Comparison of ENCODE assay signal across 27 cellular contexts in the genomic region with DNA sequence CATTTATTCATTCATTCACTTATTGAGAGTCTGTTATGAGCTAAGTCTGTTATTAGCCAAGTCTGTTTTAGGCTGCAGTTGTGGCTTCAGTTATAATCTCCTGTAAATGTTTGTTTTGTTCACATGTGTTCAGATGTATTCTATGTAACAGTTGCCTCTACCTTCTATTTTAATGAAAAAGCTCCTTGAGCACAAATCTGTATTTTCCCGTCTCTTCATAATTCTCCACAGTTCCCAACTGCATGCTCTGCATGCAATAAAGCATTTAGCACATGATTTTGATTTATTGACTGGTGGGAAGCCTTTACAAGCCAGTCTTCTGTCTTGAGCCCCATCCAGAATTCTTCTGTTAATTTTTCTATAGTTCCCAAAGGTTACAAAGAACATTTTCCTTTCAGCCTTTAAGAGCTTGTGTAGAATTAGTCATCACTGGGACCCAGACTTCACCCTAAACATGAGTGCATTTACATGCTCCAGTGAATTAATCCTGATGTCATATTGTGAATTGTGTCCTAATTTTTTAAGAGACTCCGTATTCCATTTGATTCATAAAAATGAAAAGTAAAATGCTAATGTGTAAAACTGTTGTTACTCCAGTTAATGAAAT.
DNase-seq lines count a peak whose midpoint lies in the region; ATAC-seq and TF ChIP-seq lines count a peak whose summit lies in the region.
"Had no signal": no experiment of that assay in that cellular context is flagged by ENCODE, and none has a peak within 500 bp of the region (broad histone marks: within the 10 kb centered on the region; RNA-seq: fewer than 3 reads in every experiment).

No MANE protein-coding gene starts in this region.

- no peaks in the 10 kb centered on the region for H3K79me2 ChIP-seq in SK-N-SH (ENCODE audit: insufficient read depth)

- intact Hi-C loops in transverse colon (cut with DNase I; ENCODE audit: low total_unique reads): no loop called here

- H3K27ac ChIP-seq in SK-N-SH (ENCODE audit: low read depth in 2 of 2, low read length in 1 of 2) (peak overlapping the region; percentile 52 to 64; a peak in 3 of 4 replicates), transverse colon (no peak overlapping the region)
- H3K27ac ChIP-seq: body of pancreas, C4-2B, pancreas, sigmoid colon, testis had no signal

- TF ChIP-seq EP300 in SK-N-SH (IDR thresholded peaks at IDR 0.05; ENCODE audit: borderline replicate concordance in 1 of 2, low read depth in 1 of 2, low read length in 1 of 2) (peak in 1 of 2 experiments; percentile 30; a peak in 1 of 4 replicates), transverse colon (IDR thresholded peaks at IDR 0.05; ENCODE audit: low read depth) (no peak)

- H3F3A ChIP-seq in SK-N-SH (replicated peaks; ENCODE audit: insufficient read depth): peaks cover 33% of the 10 kb centered on the region

- H3K9me3 ChIP-seq in SK-N-SH (no peaks in the 10 kb centered on the region), transverse colon (no peaks in the 10 kb centered on the region)
- H3K9me3 ChIP-seq: body of pancreas, pancreas, sigmoid colon, testis had no signal

- DNase-seq in NCI-H2171 treated with DMSO at 0.1 percent for 48 hours (lab: John Stamatoyannopoulos, UW): peak; percentile 30
- DNase-seq in NCI-H2171 (lab: John Stamatoyannopoulos, UW): no peak
- DNase-seq in SK-N-SH: no peak
- DNase-seq in fibroblast of pulmonary artery (ENCODE audit: low read depth): peak; percentile 25
- DNase-seq in retinal pigment epithelial cell (ENCODE audit: low read depth): peak; percentile 94
- DNase-seq in COLO668 (lab: John Stamatoyannopoulos, UW; ENCODE audit: unreplicated experiment): no peak
- DNase-seq in transverse colon: no peak
- DNase-seq: activated CD4-positive, alpha-beta T cell treated with anti-CD3 and anti-CD28 coated beads for 1 hour; activated CD8-positive, alpha-beta memory T cell treated with anti-CD3 and anti-CD28 coated beads for 24 hours; activated naive CD4-positive, alpha-beta T cell treated with anti-CD3 and anti-CD28 coated beads, Interleukin-2, amount 50 U/mL, for 16 hours; activated T-cell treated with anti-CD3 and anti-CD28 coated beads, Interleukin-2, amount 50 U/mL, for 48 hours; body of pancreas; DMS79 treated with DMSO at 0.1 percent for 48 hours; endodermal cell; hippocampal formation; mesendoderm; naive thymus-derived CD8-positive, alpha-beta T cell; NCI-H69; pancreas; sigmoid colon; stimulated activated CD4-positive, alpha-beta T cell treated with anti-CD3 and anti-CD28 coated beads, Interleukin-1b, Interleukin-23, amount 100 ng/mL, for 48 hours; testis had no signal

- H3K36me3 ChIP-seq in SK-N-SH (replicated peaks in 1 of 2; ENCODE audit: control insufficient read depth in 1 of 2, insufficient read depth in 2 of 2, low read length in 1 of 2) (no peaks in the 10 kb centered on the region), transverse colon (no peaks in the 10 kb centered on the region)
- H3K36me3 ChIP-seq: pancreas, sigmoid colon had no signal

- WGBS in SK-N-SH (ENCODE audit: low lambda C conversion rate): 41% methylated on average over 2 of the region's 2 CpGs
- WGBS in transverse colon (ENCODE audit: low coverage in 1 of 2), 2 donors: 81 to 82% methylated on average over 2 of the region's 2 CpGs

- no peaks in the 10 kb centered on the region for H3K9me2 ChIP-seq in SK-N-SH

- no peak overlapping the region for H2AFZ ChIP-seq in SK-N-SH (ENCODE audit: low read depth)

- no peaks in the 10 kb centered on the region for H3K27me3 ChIP-seq in SK-N-SH (ENCODE audit: insufficient read depth)
- no peaks in the 10 kb centered on the region for H3K27me3 ChIP-seq in transverse colon
- H3K27me3 ChIP-seq: body of pancreas, pancreas, sigmoid colon, testis had no signal

- peak overlapping the region; percentile 37; the same call in 1 of the 2 replicates for H3K4me2 ChIP-seq in SK-N-SH

- no peaks in the 10 kb centered on the region for H4K20me1 ChIP-seq in SK-N-SH (ENCODE audit: insufficient read depth)

- POLR2A ChIA-PET in SK-N-SH (lab: Yijun Ruan, JAX): no interaction called here

- no peak for TF ChIP-seq POLR2A in transverse colon (IDR thresholded peaks at IDR 0.05)

- H3K4me1 ChIP-seq in SK-N-SH (ENCODE audit: control insufficient read depth in 1 of 2, insufficient read depth in 2 of 2, low read depth in 1 of 2, low read length in 1 of 2) (peaks cover 13 to 37% of the 10 kb centered on the region in 2 experiments), transverse colon (peaks cover 3 to 22% (median 9%) of the 10 kb centered on the region in 4 donors)
- H3K4me1 ChIP-seq: pancreas had no signal

- TF ChIP-seq CTCF in SK-N-SH (IDR thresholded peaks at IDR 0.05) (no peak), fibroblast of pulmonary artery (IDR thresholded peaks at IDR 0.05; ENCODE audit: low read length, missing control alignments) (no peak), retinal pigment epithelial cell (conservative IDR thresholded peaks at IDR 0.05; ENCODE audit: low read depth, low read length) (no peak), transverse colon (IDR thresholded peaks at IDR 0.05) (no peak)

- ATAC-seq in HG02938 (IDR thresholded peaks at IDR 0.05; ENCODE audit: unreplicated experiment): no peak
- ATAC-seq: body of pancreas; HCT116; naive thymus-derived CD8-positive, alpha-beta T cell; pancreas; Right ventricle myocardium inferior; stimulated activated memory B cell treated with anti-CD40 and anti-IgM and Interleukin-4, amounts not matched to agents 10 μg/mL and 1 μg/mL and 100 μg/mL, for 72 hours had no signal

- no peak for TF ChIP-seq RAD21 in SK-N-SH (IDR thresholded peaks at IDR 0.05; ENCODE audit: low read length)

- CTCF ChIA-PET in SK-N-SH (lab: Yijun Ruan, JAX): interaction anchor here (0.7 to 1.4 kb wide), 3 partner anchors 10 to 112 kb away, joined by 3 to 4 read pairs (median 4); no protein-coding TSS in a partner anchor

- in situ Hi-C loops in transverse colon (cut with MboI; ENCODE audit: low pct_ligation_motif_present in 1 of 4, low pct_unique_long_range_greater_than_20kb in 1 of 4, low sequenced_read_pairs in 3 of 4): no loop called here

- H3K4me3 ChIP-seq in SK-N-SH (ENCODE audit: low read depth in 2 of 2, low read length in 1 of 2) (no peak overlapping the region), fibroblast of pulmonary artery (replicated peaks; ENCODE audit: low read depth, low read length) (no peak overlapping the region), retinal pigment epithelial cell (ENCODE audit: low read length) (no peak overlapping the region), transverse colon (no peak overlapping the region)
- H3K4me3 ChIP-seq: body of pancreas, pancreas, sigmoid colon, testis had no signal

- H3K9ac ChIP-seq in SK-N-SH: peak overlapping the region; percentile 7; the same call in 1 of the 2 replicates

TF ChIP-seq in SK-N-SH, 30 proteins besides CTCF, POLR2A, EP300 and RAD21 (continues in another document):
- TF ChIP-seq, protein P1, sequence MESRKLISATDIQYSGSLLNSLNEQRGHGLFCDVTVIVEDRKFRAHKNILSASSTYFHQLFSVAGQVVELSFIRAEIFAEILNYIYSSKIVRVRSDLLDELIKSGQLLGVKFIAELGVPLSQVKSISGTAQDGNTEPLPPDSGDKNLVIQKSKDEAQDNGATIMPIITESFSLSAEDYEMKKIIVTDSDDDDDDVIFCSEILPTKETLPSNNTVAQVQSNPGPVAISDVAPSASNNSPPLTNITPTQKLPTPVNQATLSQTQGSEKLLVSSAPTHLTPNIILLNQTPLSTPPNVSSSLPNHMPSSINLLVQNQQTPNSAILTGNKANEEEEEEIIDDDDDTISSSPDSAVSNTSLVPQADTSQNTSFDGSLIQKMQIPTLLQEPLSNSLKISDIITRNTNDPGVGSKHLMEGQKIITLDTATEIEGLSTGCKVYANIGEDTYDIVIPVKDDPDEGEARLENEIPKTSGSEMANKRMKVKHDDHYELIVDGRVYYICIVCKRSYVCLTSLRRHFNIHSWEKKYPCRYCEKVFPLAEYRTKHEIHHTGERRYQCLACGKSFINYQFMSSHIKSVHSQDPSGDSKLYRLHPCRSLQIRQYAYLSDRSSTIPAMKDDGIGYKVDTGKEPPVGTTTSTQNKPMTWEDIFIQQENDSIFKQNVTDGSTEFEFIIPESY (IDR thresholded peaks at IDR 0.05; ENCODE audit: borderline replicate concordance, low read depth): no peak
- no peak for TF ChIP-seq GABPA (IDR thresholded peaks at IDR 0.05; ENCODE audit: low read depth)
- TF ChIP-seq RXRA (IDR thresholded peaks at IDR 0.05; ENCODE audit: borderline replicate concordance, low read depth): peak; percentile 79; the same call in 1 of the 2 replicates
- TF ChIP-seq CHD2 (IDR thresholded peaks at IDR 0.05; ENCODE audit: low read length, partially characterized antibody): no peak
- no peak for TF ChIP-seq TAF1 (IDR thresholded peaks at IDR 0.05; ENCODE audit: borderline replicate concordance, low read depth, low read length)
- TF ChIP-seq, protein P2, sequence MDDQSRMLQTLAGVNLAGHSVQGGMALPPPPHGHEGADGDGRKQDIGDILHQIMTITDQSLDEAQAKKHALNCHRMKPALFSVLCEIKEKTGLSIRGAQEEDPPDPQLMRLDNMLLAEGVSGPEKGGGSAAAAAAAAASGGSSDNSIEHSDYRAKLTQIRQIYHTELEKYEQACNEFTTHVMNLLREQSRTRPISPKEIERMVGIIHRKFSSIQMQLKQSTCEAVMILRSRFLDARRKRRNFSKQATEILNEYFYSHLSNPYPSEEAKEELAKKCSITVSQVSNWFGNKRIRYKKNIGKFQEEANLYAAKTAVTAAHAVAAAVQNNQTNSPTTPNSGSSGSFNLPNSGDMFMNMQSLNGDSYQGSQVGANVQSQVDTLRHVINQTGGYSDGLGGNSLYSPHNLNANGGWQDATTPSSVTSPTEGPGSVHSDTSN (IDR thresholded peaks at IDR 0.05): peak; percentile 42
- no peak for TF ChIP-seq MEF2A (IDR thresholded peaks at IDR 0.05; ENCODE audit: borderline replicate concordance, low read depth)
- TF ChIP-seq JUND (IDR thresholded peaks at IDR 0.05): peak; percentile 51
- TF ChIP-seq FOSL2 (IDR thresholded peaks at IDR 0.05; ENCODE audit: borderline replicate concordance, low read depth): peak; percentile 58; the same call in 1 of the 2 replicates
- TF ChIP-seq POLR2AphosphoS5 (IDR thresholded peaks at IDR 0.05; ENCODE audit: low read depth, low read length): no peak
- TF ChIP-seq SIN3A (IDR thresholded peaks at IDR 0.05; ENCODE audit: borderline replicate concordance, low read depth, low read length): no peak
- no peak for TF ChIP-seq FOXM1 (IDR thresholded peaks at IDR 0.05; ENCODE audit: low read depth)
- TF ChIP-seq MXI1 (IDR thresholded peaks at IDR 0.05; ENCODE audit: low read depth, low read length): no peak
- TF ChIP-seq, protein P3, sequence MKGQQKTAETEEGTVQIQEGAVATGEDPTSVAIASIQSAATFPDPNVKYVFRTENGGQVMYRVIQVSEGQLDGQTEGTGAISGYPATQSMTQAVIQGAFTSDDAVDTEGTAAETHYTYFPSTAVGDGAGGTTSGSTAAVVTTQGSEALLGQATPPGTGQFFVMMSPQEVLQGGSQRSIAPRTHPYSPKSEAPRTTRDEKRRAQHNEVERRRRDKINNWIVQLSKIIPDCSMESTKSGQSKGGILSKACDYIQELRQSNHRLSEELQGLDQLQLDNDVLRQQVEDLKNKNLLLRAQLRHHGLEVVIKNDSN (IDR thresholded peaks at IDR 0.05; ENCODE audit: borderline replicate concordance, low read depth): no peak

Comparison
In these comparisons a context has a peak if more than half of its experiments do, and no peak if none do; other contexts are left out.
1. DNase-seq: peak in NCI-H2171 treated with DMSO at 0.1 percent for 48 hours (single experiment), fibroblast of pulmonary artery (single experiment) and retinal pigment epithelial cell (single experiment); none in NCI-H2171 (single experiment), SK-N-SH (single experiment), COLO668 (single experiment) and transverse colon (single experiment).
2. H3K27ac ChIP-seq: peak in SK-N-SH (2 of 2); none in transverse colon (0 of 4).